ENCODE assay signal across 28 cellular contexts in genomic region chr13:40285634-40286033, GRCh38.
"Had no signal": no experiment of that assay in that cellular context is flagged by ENCODE, and none has a peak within 500 bp of the region (broad histone marks: within the 10 kb centered on the region; RNA-seq: fewer than 3 reads in every experiment).

No MANE protein-coding gene starts in this region.

- H3K4me3 ChIP-seq: ascending aorta, breast epithelium, cardiac muscle cell, coronary artery, dorsolateral prefrontal cortex had no signal

- H3K27ac ChIP-seq: ascending aorta, breast epithelium, cardiac muscle cell, coronary artery, dorsolateral prefrontal cortex, VCaP had no signal

- H3K27me3 ChIP-seq: ascending aorta, breast epithelium, cardiac muscle cell, dorsolateral prefrontal cortex had no signal

- ATAC-seq: activated naive CD4-positive, alpha-beta T cell treated with anti-CD3 and anti-CD28 coated beads, Interleukin-2, amount 50 U/mL, for 72 hours; activated T-cell treated with anti-CD3 and anti-CD28 coated beads, Interleukin-2, amount 50 U/mL, for 72 hours; esophagus mucosa; WTC11 had no signal

- H3K36me3 ChIP-seq: ascending aorta, breast epithelium, cardiac muscle cell had no signal

- DNase-seq: activated CD4-positive, alpha-beta memory T cell treated with anti-CD3 and anti-CD28 coated beads, Interleukin-2, amount 10 ng/mL, durations not matched to agents 7 days and 5 days; activated CD4-positive, alpha-beta T cell treated with anti-CD3 and anti-CD28 coated beads for 1 hour; activated CD4-positive, alpha-beta T cell treated with anti-CD3 and anti-CD28 coated beads for 4 hours; activated CD4-positive, alpha-beta T cell treated with anti-CD3 and anti-CD28 coated beads, Interleukin-2, amount 10 ng/mL, durations not matched to agents 7 days and 5 days; activated CD4-positive, alpha-beta T cell treated with anti-CD3 and anti-CD28 coated beads, Interleukin-2, amount 50 U/mL, for 4 hours; activated CD8-positive, alpha-beta memory T cell treated with anti-CD3 and anti-CD28 coated beads, Interleukin-2, amount 50 U/mL, for 48 hours; activated gamma-delta T cell; activated naive CD4-positive, alpha-beta T cell; activated naive CD4-positive, alpha-beta T cell treated with anti-CD3 and anti-CD28 coated beads, Interleukin-2, amount 10 ng/mL, durations not matched to agents 7 days and 5 days; activated naive CD8-positive, alpha-beta T cell treated with anti-CD3 and anti-CD28 coated beads, Interleukin-2, amount 10 ng/mL, durations not matched to agents 7 days and 5 days; activated T-cell treated with anti-CD3 and anti-CD28 coated beads for 4 hours; activated T-cell treated with anti-CD3 and anti-CD28 coated beads, Interleukin-2, amount 50 U/mL, for 24 hours; activated T-cell treated with anti-CD3 and anti-CD28 coated beads, Interleukin-2, amount 50 U/mL, for 72 hours; central memory CD4-positive, alpha-beta T cell; dorsolateral prefrontal cortex; effector memory CD4-positive, alpha-beta T cell; endodermal cell; foreskin fibroblast; T-helper 2 cell had no signal

- H3K4me1 ChIP-seq: ascending aorta, breast epithelium had no signal

- FAIRE-seq: frontal cortex had no signal

- H3K9me3 ChIP-seq: ascending aorta, breast epithelium had no signal
